In genomic region chr6:110689275-110689935, GRCh38 we compare ENCODE assay signal across 9 cellular contexts.
A peak's percentile ranks its signal among the peaks of the same experiment; 100 is the strongest.
DNase-seq lines count a peak whose midpoint lies in the region; ATAC-seq and TF ChIP-seq lines count a peak whose summit lies in the region.
"Had no signal": no experiment of that assay in that cellular context is flagged by ENCODE, and none has a peak within 500 bp of the region (broad histone marks: within the 10 kb centered on the region; RNA-seq: fewer than 3 reads in every experiment).

No MANE protein-coding gene starts in this region.

- no peak overlapping the region for H3K4me3 Mint-ChIP-seq in T-cell
- H3K4me3 Mint-ChIP-seq in memory B cell = no peak overlapping the region

- H3K27ac ChIP-seq in C4-2B = peak overlapping the region; percentile 79
- H3K27ac ChIP-seq in HEK293 (ENCODE audit: extremely low read depth, low read depth, low read length) = no peak overlapping the region

- TF ChIP-seq CTCF in C4-2B (conservative IDR thresholded peaks at IDR 0.05) = no peak
- no peak; the same call in 1 of the 2 replicates for TF ChIP-seq CTCF in HEK293 (tag by site-specific recombination; IDR thresholded peaks at IDR 0.05)

- ATAC-seq in T-cell (replicated peaks in 1 of 4) (peak; percentile 15 to 73 (median 48)), memory B cell (ENCODE audit: low read depth) (peak; percentile 44), HG03354 (IDR thresholded peaks at IDR 0.05; ENCODE audit: poor library complexity, severe bottlenecking, unreplicated experiment) (no peak), esophagus mucosa (no peak)

- POLR2A ChIA-PET in HEK293 (lab: Yijun Ruan, JAX) = interaction anchor here (1.1 kb wide), 1 partner anchor 185 kb away, joined by 9 read pairs; the partner anchor contains the start of gene AMD1
- POLR2A ChIA-PET in T-cell (lab: Charles Lee) = no interaction called here

- peaks cover 9% of the 10 kb centered on the region; the same call in 1 of the 2 replicates for H3K4me1 ChIP-seq in HEK293 (ENCODE audit: control insufficient read depth, insufficient read depth, low read length)

- H3K36me3 ChIP-seq in HEK293 (ENCODE audit: control insufficient read depth in 2 of 2, insufficient read depth in 1 of 2, low read length in 2 of 2) = no peaks in the 10 kb centered on the region

- no peaks in the 10 kb centered on the region for H3K9me3 Mint-ChIP-seq in T-cell
- H3K9me3 Mint-ChIP-seq in memory B cell = peaks cover 2% of the 10 kb centered on the region

- CTCF ChIA-PET in HEK293 (lab: Yijun Ruan, JAX) (interaction anchor here (0.5 to 1.4 kb wide), 4 partner anchors 17 to 567 kb away, joined by 3 to 5 read pairs (median 4); partner anchors contain the start of gene CDK19), T-cell (lab: Charles Lee) (interaction anchor here (0.5 to 0.8 kb wide), 2 partner anchors 51 to 523 kb away, joined by 3 read pairs; no protein-coding TSS in a partner anchor)

- H3K4me1 Mint-ChIP-seq in T-cell (peaks cover 29 to 41% (median 32%) of the 10 kb centered on the region in 3 donors), memory B cell (peaks cover 20% of the 10 kb centered on the region)

- no peak overlapping the region for H3K4me3 ChIP-seq in HEK293 (ENCODE audit: low read depth, low read length)

- DNase-seq in T-cell (peak in 18 of 34 experiments; percentile 2 to 33 (median 10)), memory B cell (ENCODE audit: low spot score in 2 of 2) (no peak), OCI-M1 (lab: John Stamatoyannopoulos, UW) (no peak), NK-92 (lab: John Stamatoyannopoulos, UW; ENCODE audit: unreplicated experiment) (no peak)
- DNase-seq: amygdala had no signal

- H3K27ac Mint-ChIP-seq in T-cell (peak overlapping the region; percentile 60 to 71), memory B cell (no peak overlapping the region)

- no peaks in the 10 kb centered on the region for H3K27me3 Mint-ChIP-seq in T-cell
- no peaks in the 10 kb centered on the region for H3K27me3 Mint-ChIP-seq in memory B cell

- no peaks in the 10 kb centered on the region for H3K9me3 ChIP-seq in HEK293 (ENCODE audit: control insufficient read depth, insufficient read depth, low read depth, low read length)

- peaks cover 19% of the 10 kb centered on the region for H3K36me3 Mint-ChIP-seq in T-cell
- peaks cover 16% of the 10 kb centered on the region for H3K36me3 Mint-ChIP-seq in memory B cell

TF ChIP-seq in HEK293, 187 proteins besides CTCF, POLR2A, EP300 and RAD21:
- no peak for TF ChIP-seq ZNF423 (tag by site-specific recombination; IDR thresholded peaks at IDR 0.05)
- TF ChIP-seq SCRT2 (tag by site-specific recombination; IDR thresholded peaks at IDR 0.05) = 0 out of 2 replicates have a peak, but pooled peaks have one; percentile 23

Comparison
In these comparisons a context has a peak if more than half of its experiments do, and no peak if none do; other contexts are left out.
1. ATAC-seq: peak in T-cell (4 of 4) and memory B cell (single experiment); none in HG03354 (single experiment) and esophagus mucosa (single experiment).
2. DNase-seq: peak in T-cell (18 of 34); none in memory B cell (0 of 2), OCI-M1 (single experiment) and NK-92 (single experiment).